ENCODE assay signal across 1 cellular context in the genomic region with DNA sequence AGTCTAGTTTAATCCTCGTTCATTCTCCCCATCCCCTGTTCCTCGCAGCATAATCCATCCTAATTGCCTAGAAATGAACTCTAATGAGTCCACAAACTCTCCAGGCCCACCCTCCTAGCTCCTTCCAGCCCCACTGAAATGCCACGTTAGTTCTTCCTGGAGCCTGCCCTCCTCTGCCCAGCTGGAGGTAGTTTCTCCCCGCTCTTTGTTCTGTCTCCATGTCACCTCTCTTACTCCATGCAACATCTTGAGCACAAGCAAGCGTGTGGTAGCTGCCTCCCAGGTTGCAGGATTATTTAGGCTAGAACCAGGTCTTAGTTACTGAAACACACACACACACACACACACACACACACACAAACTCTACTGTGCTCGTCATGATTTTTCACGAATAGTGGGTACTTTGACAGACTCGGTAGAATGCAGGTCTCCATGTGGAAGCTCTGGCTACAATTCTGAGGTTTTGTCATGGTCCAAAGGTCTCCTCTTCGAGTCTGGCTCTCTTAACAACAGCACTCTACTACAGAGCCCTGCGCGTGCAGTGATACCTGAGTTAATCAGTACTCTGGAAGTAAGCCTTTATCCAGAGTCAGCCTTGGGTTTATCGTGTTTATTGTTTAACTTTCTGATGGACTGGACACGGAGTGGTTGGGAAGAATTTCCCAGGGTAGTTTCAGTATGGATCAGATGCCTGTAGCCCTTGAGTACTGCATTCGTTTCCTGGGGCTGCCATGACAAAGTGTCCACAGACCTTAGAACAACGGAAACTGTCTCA.
TF ChIP-seq lines count a peak whose summit lies in the region.

No MANE protein-coding gene starts in this region.

TF ChIP-seq in liver, 16 proteins besides CTCF, POLR2A, EP300 and RAD21 (continued from another document):
- TF ChIP-seq, protein P1, sequence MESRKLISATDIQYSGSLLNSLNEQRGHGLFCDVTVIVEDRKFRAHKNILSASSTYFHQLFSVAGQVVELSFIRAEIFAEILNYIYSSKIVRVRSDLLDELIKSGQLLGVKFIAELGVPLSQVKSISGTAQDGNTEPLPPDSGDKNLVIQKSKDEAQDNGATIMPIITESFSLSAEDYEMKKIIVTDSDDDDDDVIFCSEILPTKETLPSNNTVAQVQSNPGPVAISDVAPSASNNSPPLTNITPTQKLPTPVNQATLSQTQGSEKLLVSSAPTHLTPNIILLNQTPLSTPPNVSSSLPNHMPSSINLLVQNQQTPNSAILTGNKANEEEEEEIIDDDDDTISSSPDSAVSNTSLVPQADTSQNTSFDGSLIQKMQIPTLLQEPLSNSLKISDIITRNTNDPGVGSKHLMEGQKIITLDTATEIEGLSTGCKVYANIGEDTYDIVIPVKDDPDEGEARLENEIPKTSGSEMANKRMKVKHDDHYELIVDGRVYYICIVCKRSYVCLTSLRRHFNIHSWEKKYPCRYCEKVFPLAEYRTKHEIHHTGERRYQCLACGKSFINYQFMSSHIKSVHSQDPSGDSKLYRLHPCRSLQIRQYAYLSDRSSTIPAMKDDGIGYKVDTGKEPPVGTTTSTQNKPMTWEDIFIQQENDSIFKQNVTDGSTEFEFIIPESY (IDR thresholded peaks at IDR 0.05), result peak; percentile 74
- peak; percentile 53 for TF ChIP-seq FOXA2 (IDR thresholded peaks at IDR 0.05)
- TF ChIP-seq, protein P2, sequence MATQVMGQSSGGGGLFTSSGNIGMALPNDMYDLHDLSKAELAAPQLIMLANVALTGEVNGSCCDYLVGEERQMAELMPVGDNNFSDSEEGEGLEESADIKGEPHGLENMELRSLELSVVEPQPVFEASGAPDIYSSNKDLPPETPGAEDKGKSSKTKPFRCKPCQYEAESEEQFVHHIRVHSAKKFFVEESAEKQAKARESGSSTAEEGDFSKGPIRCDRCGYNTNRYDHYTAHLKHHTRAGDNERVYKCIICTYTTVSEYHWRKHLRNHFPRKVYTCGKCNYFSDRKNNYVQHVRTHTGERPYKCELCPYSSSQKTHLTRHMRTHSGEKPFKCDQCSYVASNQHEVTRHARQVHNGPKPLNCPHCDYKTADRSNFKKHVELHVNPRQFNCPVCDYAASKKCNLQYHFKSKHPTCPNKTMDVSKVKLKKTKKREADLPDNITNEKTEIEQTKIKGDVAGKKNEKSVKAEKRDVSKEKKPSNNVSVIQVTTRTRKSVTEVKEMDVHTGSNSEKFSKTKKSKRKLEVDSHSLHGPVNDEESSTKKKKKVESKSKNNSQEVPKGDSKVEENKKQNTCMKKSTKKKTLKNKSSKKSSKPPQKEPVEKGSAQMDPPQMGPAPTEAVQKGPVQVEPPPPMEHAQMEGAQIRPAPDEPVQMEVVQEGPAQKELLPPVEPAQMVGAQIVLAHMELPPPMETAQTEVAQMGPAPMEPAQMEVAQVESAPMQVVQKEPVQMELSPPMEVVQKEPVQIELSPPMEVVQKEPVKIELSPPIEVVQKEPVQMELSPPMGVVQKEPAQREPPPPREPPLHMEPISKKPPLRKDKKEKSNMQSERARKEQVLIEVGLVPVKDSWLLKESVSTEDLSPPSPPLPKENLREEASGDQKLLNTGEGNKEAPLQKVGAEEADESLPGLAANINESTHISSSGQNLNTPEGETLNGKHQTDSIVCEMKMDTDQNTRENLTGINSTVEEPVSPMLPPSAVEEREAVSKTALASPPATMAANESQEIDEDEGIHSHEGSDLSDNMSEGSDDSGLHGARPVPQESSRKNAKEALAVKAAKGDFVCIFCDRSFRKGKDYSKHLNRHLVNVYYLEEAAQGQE (IDR thresholded peaks at IDR 0.05), result peak; percentile 91
- peak; percentile 59 to 80 for TF ChIP-seq JUND (IDR thresholded peaks at IDR 0.05)
